Comparison of ENCODE assay signal across 9 cellular contexts in genomic region chr21:39006653-39007417, GRCh38.
A peak's percentile ranks its signal among the peaks of the same experiment; 100 is the strongest.
DNase-seq lines count a peak whose midpoint lies in the region; ATAC-seq, FAIRE-seq and TF ChIP-seq lines count a peak whose summit lies in the region.
"Had no signal": no experiment of that assay in that cellular context is flagged by ENCODE, and none has a peak within 500 bp of the region (broad histone marks: within the 10 kb centered on the region; RNA-seq: fewer than 3 reads in every experiment).

No MANE protein-coding gene starts in this region.

- intact Hi-C loops in kidney (cut with DNase I), result no loop called here

- no peak for TF ChIP-seq CTCF in cardiac fibroblast (IDR thresholded peaks at IDR 0.05; ENCODE audit: low read depth, low read length)
- no peak for TF ChIP-seq CTCF in kidney (IDR thresholded peaks at IDR 0.05; ENCODE audit: borderline replicate concordance, extremely low read depth, insufficient read depth)

- ATAC-seq in HG02885 (IDR thresholded peaks at IDR 0.05; ENCODE audit: poor library complexity, unreplicated experiment) (no peak), HG03565 (IDR thresholded peaks at IDR 0.05; ENCODE audit: unreplicated experiment) (no peak), HG03139 (IDR thresholded peaks at IDR 0.05; ENCODE audit: unreplicated experiment) (no peak)

- peaks cover 4 to 16% of the 10 kb centered on the region in 2 donors for H3K4me1 ChIP-seq in kidney (ENCODE audit: control insufficient read depth in 1 of 2, insufficient read depth in 1 of 2, low read depth in 1 of 2, low read length in 2 of 2)

- DNase-seq in Kasumi-1 (lab: John Stamatoyannopoulos, UW), result peak; percentile 74
- DNase-seq in cardiac fibroblast (ENCODE audit: low read depth in 2 of 2), result peak; percentile 64 to 97
- DNase-seq in kidney, result peak; percentile 92
- peak; percentile 69 for DNase-seq in smooth muscle cell of the brain vasculature (ENCODE audit: low read depth, low spot score)
- no peak for DNase-seq in NCI-H2081 treated with DMSO at 0.1 percent for 48 hours (lab: John Stamatoyannopoulos, UW)
- DNase-seq: stimulated activated naive CD4-positive, alpha-beta T cell had no signal

- H3K36me3 ChIP-seq in kidney (ENCODE audit: control insufficient read depth in 1 of 2, insufficient read depth in 2 of 2, low read length in 2 of 2), result no peaks in the 10 kb centered on the region

- H3K4me3 ChIP-seq in cardiac fibroblast (replicated peaks in 1 of 2; ENCODE audit: low read depth in 2 of 2, low read length in 2 of 2) (no peak overlapping the region), kidney (ENCODE audit: low read length in 2 of 2) (no peak overlapping the region)

- FAIRE-seq in kidney (lab: Jason Lieb, UNC), result no peak

- H3K27ac ChIP-seq in kidney (ENCODE audit: low read depth in 2 of 2, low read length in 2 of 2), result peak overlapping the region; percentile 71 to 73

- no peak overlapping the region for H3K9ac ChIP-seq in kidney (ENCODE audit: low read length in 2 of 2)

- no peaks in the 10 kb centered on the region for H3K9me3 ChIP-seq in kidney (ENCODE audit: control insufficient read depth in 1 of 2, low read length in 2 of 2)
